Comparison of ENCODE assay signal across 12 cellular contexts in the genomic region with DNA sequence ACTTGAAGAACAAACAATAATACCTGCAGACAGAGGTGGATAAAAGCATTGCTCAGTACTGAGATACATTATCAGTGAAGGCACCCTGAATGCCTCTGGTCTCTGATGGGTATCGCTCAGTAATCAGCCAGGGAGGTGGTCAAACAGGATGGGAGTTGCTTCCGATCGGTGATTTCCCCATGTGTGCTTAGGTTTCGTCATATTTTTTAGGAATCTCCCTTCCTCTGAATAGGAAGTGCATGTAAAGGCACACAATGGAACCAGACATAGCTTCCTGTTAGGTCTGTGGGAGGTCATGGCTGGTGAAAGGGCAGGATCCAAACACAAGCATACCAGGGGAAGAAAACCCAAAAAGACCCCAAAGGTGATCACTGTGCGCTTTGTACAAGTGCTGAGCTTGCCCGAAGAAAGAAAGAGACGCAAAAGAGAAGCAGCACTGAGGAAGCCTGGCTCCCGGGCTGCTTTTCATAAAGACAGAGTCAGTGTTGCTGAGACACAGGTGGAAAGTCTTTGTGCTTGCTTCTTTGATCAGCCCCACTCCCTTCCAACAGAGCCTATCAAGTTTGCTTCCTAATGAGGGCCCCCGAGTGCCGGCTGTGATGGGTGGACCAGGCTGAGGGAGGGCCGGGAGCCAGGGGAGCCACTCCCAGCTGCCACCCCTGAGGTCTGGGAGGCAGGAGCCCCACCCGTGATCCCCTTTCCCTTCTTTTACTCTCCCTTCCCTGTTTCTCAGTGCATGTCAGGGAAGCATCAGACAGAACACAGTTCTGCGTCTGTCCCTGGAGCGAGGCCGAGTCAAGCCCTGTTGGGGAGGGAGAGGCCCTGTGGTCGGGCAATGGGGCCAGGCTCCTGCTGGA.
DNase-seq lines count a peak whose midpoint lies in the region; ATAC-seq and TF ChIP-seq lines count a peak whose summit lies in the region.
"Had no signal": no experiment of that assay in that cellular context is flagged by ENCODE, and none has a peak within 500 bp of the region (broad histone marks: within the 10 kb centered on the region; RNA-seq: fewer than 3 reads in every experiment).

No MANE protein-coding gene starts in this region.

- H3K4me2 ChIP-seq in mammary epithelial cell (ENCODE audit: insufficient read depth, low read depth, low read length), result no peak overlapping the region

- DNase-seq in MCF 10A (ENCODE audit: unreplicated experiment) (peak; percentile 56), mammary epithelial cell (no peak), lower lobe of right lung (no peak), upper lobe of right lung (peak; percentile 51), WERI-Rb-1 (no peak), DMS 273 treated with DMSO at 0.1 percent for 48 hours (lab: John Stamatoyannopoulos, UW) (no peak)
- DNase-seq: activated CD4-positive, alpha-beta memory T cell treated with anti-CD3 and anti-CD28 coated beads for 36 hours; activated naive CD4-positive, alpha-beta T cell treated with anti-CD3 and anti-CD28 coated beads for 36 hours; NCI-H2171 treated with DMSO at 0.1 percent for 48 hours; T-helper 2 cell had no signal

- POLR2A ChIA-PET in MCF 10A (lab: Yijun Ruan, JAX), result no interaction called here

- ATAC-seq in lower lobe of right lung, result peak; percentile 42 to 52
- ATAC-seq in upper lobe of right lung, result peak; percentile 54
- no peak for ATAC-seq in GM21526 (IDR thresholded peaks at IDR 0.05; ENCODE audit: low FRiP score, unreplicated experiment)

- no peak overlapping the region for H3K9ac ChIP-seq in mammary epithelial cell (ENCODE audit: insufficient read depth, low read length)

- H3K4me1 ChIP-seq in mammary epithelial cell (ENCODE audit: insufficient read depth, low read length), result no peaks in the 10 kb centered on the region
- H3K4me1 ChIP-seq in esophagus (ENCODE audit: control insufficient read depth in 2 of 2, insufficient read depth in 2 of 2, low read length in 1 of 2), result peaks cover 6 to 26% of the 10 kb centered on the region in 2 donors
- H3K4me1 ChIP-seq in lower lobe of right lung, result peaks cover 67% of the 10 kb centered on the region
- H3K4me1 ChIP-seq in upper lobe of right lung, result peaks cover 48% of the 10 kb centered on the region

- no peak overlapping the region for H3K27ac ChIP-seq in mammary epithelial cell (ENCODE audit: insufficient read depth, low read depth, low read length)
- peak overlapping the region; percentile 17 to 21 for H3K27ac ChIP-seq in esophagus (ENCODE audit: low read depth in 2 of 2, low read length in 1 of 2)
- peak overlapping the region; percentile 79 for H3K27ac ChIP-seq in lower lobe of right lung
- peak overlapping the region; percentile 30 for H3K27ac ChIP-seq in upper lobe of right lung
- no peak overlapping the region for H3K27ac ChIP-seq in WERI-Rb-1

- H3K4me3 ChIP-seq in mammary epithelial cell (replicated peaks in 1 of 3; ENCODE audit: insufficient read depth in 1 of 3, low read depth in 2 of 3, low read length in 3 of 3), result no peak overlapping the region
- H3K4me3 ChIP-seq in esophagus (ENCODE audit: low read depth in 1 of 2, low read length in 2 of 2), result no peak overlapping the region
- no peak overlapping the region for H3K4me3 ChIP-seq in lower lobe of right lung
- no peak overlapping the region for H3K4me3 ChIP-seq in upper lobe of right lung
- H3K4me3 ChIP-seq in WERI-Rb-1 (ENCODE audit: low read depth, low read length), result no peak overlapping the region

- in situ Hi-C loops in mammary epithelial cell (cut with MboI; ENCODE audit: low sequenced_read_pairs in 2 of 2), result no loop called here

- TF ChIP-seq CTCF in MCF 10A (IDR thresholded peaks at IDR 0.05; ENCODE audit: unreplicated experiment) (no peak), mammary epithelial cell (conservative IDR thresholded peaks at IDR 0.05 in 1 of 2, IDR thresholded peaks at IDR 0.05 in 1 of 2; ENCODE audit: extremely low read depth in 1 of 2, insufficient read depth in 1 of 2, low read depth in 1 of 2, low read length in 2 of 2) (no peak), lower lobe of right lung (IDR thresholded peaks at IDR 0.05) (no peak), upper lobe of right lung (IDR thresholded peaks at IDR 0.05) (no peak), WERI-Rb-1 (IDR thresholded peaks at IDR 0.05; ENCODE audit: low read depth, low read length) (no peak)

- CTCF ChIA-PET in MCF 10A (lab: Yijun Ruan, JAX) (interaction anchor here (0.6 kb wide), 1 partner anchor 66 kb away, joined by 3 read pairs; no protein-coding TSS in a partner anchor), mammary epithelial cell (lab: Charles Lee; ENCODE audit: low non-redundant PET) (no interaction called here)

- H3K27me3 ChIP-seq in mammary epithelial cell (ENCODE audit: insufficient read depth, low read length) (no peaks in the 10 kb centered on the region), esophagus (ENCODE audit: control insufficient read depth in 1 of 2, insufficient read depth in 2 of 2, low read length in 2 of 2) (no peaks in the 10 kb centered on the region), lower lobe of right lung (ENCODE audit: low read depth) (no peaks in the 10 kb centered on the region), upper lobe of right lung (no peaks in the 10 kb centered on the region), WERI-Rb-1 (ENCODE audit: insufficient read depth, low read depth, severe bottlenecking) (no peaks in the 10 kb centered on the region)

- WGBS in mammary epithelial cell (ENCODE audit: low coverage, missing lambda C conversion rate), result 86% methylated on average over 13 of the region's 16 CpGs
- WGBS in esophagus, 2 donors, result 58 to 59% methylated on average over 16 of the region's 16 CpGs

- dilution Hi-C loops in mammary epithelial cell (cut with HindIII; ENCODE audit: low sequenced_read_pairs), result no loop called here

- peaks cover 10% of the 10 kb centered on the region for H3K36me3 Mint-ChIP-seq in MCF 10A (ENCODE audit: insufficient read depth, unreplicated experiment)
- H3K36me3 Mint-ChIP-seq: activated CD4-positive, alpha-beta memory T cell treated with anti-CD3 and anti-CD28 coated beads for 36 hours had no signal

- H3K9me3 Mint-ChIP-seq in MCF 10A (ENCODE audit: unreplicated experiment), result no peaks in the 10 kb centered on the region
- H3K9me3 Mint-ChIP-seq: activated CD4-positive, alpha-beta memory T cell treated with anti-CD3 and anti-CD28 coated beads for 36 hours; activated naive CD4-positive, alpha-beta T cell treated with anti-CD3 and anti-CD28 coated beads for 36 hours had no signal

- H3K4me3 Mint-ChIP-seq in MCF 10A (ENCODE audit: unreplicated experiment), result no peak overlapping the region
- H3K4me3 Mint-ChIP-seq: activated CD4-positive, alpha-beta memory T cell treated with anti-CD3 and anti-CD28 coated beads for 36 hours; activated naive CD4-positive, alpha-beta T cell treated with anti-CD3 and anti-CD28 coated beads for 36 hours had no signal

- H2AFZ ChIP-seq in mammary epithelial cell (ENCODE audit: low read depth, low read length), result no peak overlapping the region

- H3K9me3 ChIP-seq in mammary epithelial cell (replicated peaks; ENCODE audit: insufficient read depth, low read length), result no peaks in the 10 kb centered on the region
- H3K9me3 ChIP-seq in esophagus (ENCODE audit: control insufficient read depth in 2 of 2, insufficient read depth in 1 of 2, low read depth in 1 of 2, low read length in 1 of 2), result no peaks in the 10 kb centered on the region
- H3K9me3 ChIP-seq in lower lobe of right lung, result no peaks in the 10 kb centered on the region
- no peaks in the 10 kb centered on the region for H3K9me3 ChIP-seq in upper lobe of right lung
- H3K9me3 ChIP-seq in WERI-Rb-1 (ENCODE audit: severe bottlenecking), result no peaks in the 10 kb centered on the region

- no peaks in the 10 kb centered on the region for H4K20me1 ChIP-seq in mammary epithelial cell (ENCODE audit: insufficient read depth, low read length)

- no peaks in the 10 kb centered on the region for H3K79me2 ChIP-seq in mammary epithelial cell (ENCODE audit: insufficient read depth, low read length)

- H3K27ac Mint-ChIP-seq in MCF 10A (ENCODE audit: low read depth, unreplicated experiment), result no peak overlapping the region
- H3K27ac Mint-ChIP-seq: activated CD4-positive, alpha-beta memory T cell treated with anti-CD3 and anti-CD28 coated beads for 36 hours; activated naive CD4-positive, alpha-beta T cell treated with anti-CD3 and anti-CD28 coated beads for 36 hours had no signal

- peaks cover 27% of the 10 kb centered on the region for H3K4me1 Mint-ChIP-seq in MCF 10A (ENCODE audit: insufficient read depth, unreplicated experiment)

- H3K36me3 ChIP-seq in mammary epithelial cell (ENCODE audit: insufficient read depth, low read length) (no peaks in the 10 kb centered on the region), esophagus (ENCODE audit: control insufficient read depth in 2 of 2, insufficient read depth in 2 of 2, low read length in 1 of 2) (no peaks in the 10 kb centered on the region), lower lobe of right lung (no peaks in the 10 kb centered on the region), upper lobe of right lung (no peaks in the 10 kb centered on the region), WERI-Rb-1 (no peaks in the 10 kb centered on the region)

- H3K27me3 Mint-ChIP-seq in MCF 10A (ENCODE audit: insufficient read depth, unreplicated experiment), result no peaks in the 10 kb centered on the region

- BruUV-seq in MCF 10A (replicated peaks; lab: Mats Ljungman, UMichigan) (no TSS peak), mammary epithelial cell (replicated peaks; lab: Mats Ljungman, UMichigan) (no TSS peak)

- intact Hi-C loops in MCF 10A (cut with micrococcal nuclease) (loop anchor here (10.0 kb wide), 1 partner anchor 248 kb away; no protein-coding TSS in a partner anchor), mammary epithelial cell (cut with micrococcal nuclease) (no loop called here), lower lobe of right lung (cut with DNase I) (no loop called here), upper lobe of right lung (cut with DNase I) (loop anchor here (10.0 kb wide), 1 partner anchor 142 kb away; a partner anchor contains a TSS)

Comparison
In these comparisons a context has a peak if more than half of its experiments do, and no peak if none do; other contexts are left out.
1. DNase-seq: peak in MCF 10A (single experiment) and upper lobe of right lung (single experiment); none in mammary epithelial cell (single experiment), lower lobe of right lung (single experiment), WERI-Rb-1 (single experiment) and DMS 273 treated with DMSO at 0.1 percent for 48 hours (single experiment).
2. intact Hi-C loops: an anchor here in MCF 10A (10.0 kb wide) and upper lobe of right lung (10.0 kb wide); none called in mammary epithelial cell and lower lobe of right lung.
3. H3K27ac ChIP-seq: peak in esophagus (2 of 2), lower lobe of right lung (single experiment) and upper lobe of right lung (single experiment); none in mammary epithelial cell (single experiment) and WERI-Rb-1 (single experiment).